11 cellular contexts compared by ENCODE assay signal in the genomic region with DNA sequence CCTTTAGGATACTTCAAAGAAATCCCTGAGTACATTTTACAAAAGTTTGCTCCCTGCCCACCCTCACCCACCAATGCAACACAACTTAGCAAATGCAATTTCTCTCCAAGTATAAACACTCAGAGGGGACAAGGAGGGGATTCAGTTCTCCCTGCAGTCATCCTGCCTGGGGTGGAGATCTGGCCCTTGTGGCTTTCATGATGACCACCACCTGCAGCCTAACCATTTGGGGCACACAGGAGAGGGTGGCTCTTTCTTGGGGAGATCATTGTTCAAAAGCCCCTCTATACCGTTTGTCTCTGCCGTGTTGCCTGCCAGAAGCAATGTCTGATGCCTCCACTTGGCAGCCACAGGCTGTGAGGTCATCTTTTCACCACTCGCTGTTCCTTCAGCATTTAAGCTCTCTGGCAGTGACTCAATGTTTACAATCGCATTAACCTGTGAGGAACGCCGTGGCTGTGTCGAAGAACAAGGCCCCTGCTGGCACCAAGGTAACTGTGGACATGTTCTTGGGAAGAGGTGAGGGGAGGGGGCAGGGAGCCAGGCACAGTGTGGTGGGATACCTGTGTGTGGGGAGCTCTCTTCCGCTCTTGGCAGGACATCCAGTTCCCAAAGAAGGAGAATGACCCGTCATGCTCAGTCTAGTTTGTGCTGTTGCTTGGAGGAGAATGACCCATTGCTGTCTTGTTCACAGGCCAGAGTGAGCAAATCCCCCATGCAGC.
DNase-seq lines count a peak whose midpoint lies in the region; ATAC-seq and TF ChIP-seq lines count a peak whose summit lies in the region.
"Had no signal": no experiment of that assay in that cellular context is flagged by ENCODE, and none has a peak within 500 bp of the region (broad histone marks: within the 10 kb centered on the region; RNA-seq: fewer than 3 reads in every experiment).

No MANE protein-coding gene starts in this region.

- POLR2A ChIA-PET in WTC11 (lab: Charles Lee), result no interaction called here

- H3K9me3 Mint-ChIP-seq in HFFc6 (no peaks in the 10 kb centered on the region), WTC11 (peaks cover 2% of the 10 kb centered on the region; the same call in 1 of the 2 replicates)

- CTCF ChIA-PET in WTC11 (lab: Charles Lee), result interaction anchor here (1.4 kb wide), 1 partner anchor 11 kb away, joined by 3 read pairs; no protein-coding TSS in a partner anchor

- H3K36me3 Mint-ChIP-seq in HFFc6 (ENCODE audit: low read depth), result no peaks in the 10 kb centered on the region
- no peaks in the 10 kb centered on the region for H3K36me3 Mint-ChIP-seq in WTC11

- no peak for ATAC-seq in GM18861 (IDR thresholded peaks at IDR 0.05; ENCODE audit: unreplicated experiment)
- no peak for ATAC-seq in GM19455 (IDR thresholded peaks at IDR 0.05; ENCODE audit: unreplicated experiment)
- ATAC-seq in WTC11, result no peak; the same call in 1 of the 2 replicates

- peak overlapping the region; percentile 68 for H3K27ac ChIP-seq in epithelial cell of prostate
- H3K27ac ChIP-seq: tibial nerve had no signal

- H3K4me1 Mint-ChIP-seq in HFFc6 (ENCODE audit: low read depth), result peaks cover 39% of the 10 kb centered on the region
- H3K4me1 Mint-ChIP-seq in WTC11, result peaks cover 10% of the 10 kb centered on the region

- DNase-seq in HFFc6 (peak; percentile 70), NCI-H774 (lab: John Stamatoyannopoulos, UW) (peak; percentile 69), epithelial cell of prostate (ENCODE audit: low read depth, low spot score) (peak; percentile 87), skeletal muscle cell (ENCODE audit: low read depth) (peak; percentile 86), WTC11 (ENCODE audit: low spot score) (no peak)
- no peak for DNase-seq in effector CD4-positive, alpha-beta T cell
- DNase-seq: activated CD4-positive, alpha-beta T cell treated with anti-CD3 and anti-CD28 coated beads for 1 hour had no signal

- H3K27ac Mint-ChIP-seq in HFFc6 (peak overlapping the region; percentile 74), WTC11 (no peak overlapping the region)

- TF ChIP-seq CTCF in HFFc6 (IDR thresholded peaks at IDR 0.05) (peak; percentile 12; the same call in 1 of the 2 replicates), WTC11 (IDR thresholded peaks at IDR 0.05) (no peak)

- H3K27me3 Mint-ChIP-seq in HFFc6 (ENCODE audit: insufficient read depth) (no peaks in the 10 kb centered on the region), WTC11 (ENCODE audit: low read depth) (no peaks in the 10 kb centered on the region)

- H3K4me3 Mint-ChIP-seq in HFFc6 (peak overlapping the region; percentile 56), WTC11 (no peak overlapping the region)

- no peak overlapping the region for H3K4me3 ChIP-seq in skeletal muscle cell (ENCODE audit: low read depth, low read length)
- H3K4me3 ChIP-seq: skin epidermis, tibial nerve had no signal

TF ChIP-seq in WTC11, 78 proteins besides CTCF, POLR2A, EP300 and RAD21:
- TF ChIP-seq ATF6 (CRISPR knock-in tag; IDR thresholded peaks at IDR 0.05) (no peak), ZNF671 (CRISPR knock-in tag; IDR thresholded peaks at IDR 0.05) (no peak), SP1 (CRISPR knock-in tag; conservative IDR thresholded peaks at IDR 0.05) (no peak), ZBTB21 (CRISPR knock-in tag; IDR thresholded peaks at IDR 0.05; ENCODE audit: borderline replicate concordance) (no peak), ESRRA (CRISPR knock-in tag; IDR thresholded peaks at IDR 0.05; ENCODE audit: borderline replicate concordance) (no peak), ZNF138 (CRISPR knock-in tag; conservative IDR thresholded peaks at IDR 0.05) (no peak), ZNF416 (CRISPR knock-in tag; IDR thresholded peaks at IDR 0.05) (no peak), ETV6 (CRISPR knock-in tag; IDR thresholded peaks at IDR 0.05) (no peak), MYBL2 (CRISPR knock-in tag; IDR thresholded peaks at IDR 0.05) (no peak), ZNF263 (CRISPR knock-in tag; IDR thresholded peaks at IDR 0.05; ENCODE audit: low read depth) (no peak), E2F4 (CRISPR knock-in tag; IDR thresholded peaks at IDR 0.05; ENCODE audit: borderline replicate concordance, low read depth) (no peak), ZNF121 (CRISPR knock-in tag; IDR thresholded peaks at IDR 0.05) (no peak), ZNF281 (CRISPR knock-in tag; IDR thresholded peaks at IDR 0.05) (no peak), RORB (CRISPR knock-in tag; IDR thresholded peaks at IDR 0.05) (no peak)
- TF ChIP-seq, protein P1, sequence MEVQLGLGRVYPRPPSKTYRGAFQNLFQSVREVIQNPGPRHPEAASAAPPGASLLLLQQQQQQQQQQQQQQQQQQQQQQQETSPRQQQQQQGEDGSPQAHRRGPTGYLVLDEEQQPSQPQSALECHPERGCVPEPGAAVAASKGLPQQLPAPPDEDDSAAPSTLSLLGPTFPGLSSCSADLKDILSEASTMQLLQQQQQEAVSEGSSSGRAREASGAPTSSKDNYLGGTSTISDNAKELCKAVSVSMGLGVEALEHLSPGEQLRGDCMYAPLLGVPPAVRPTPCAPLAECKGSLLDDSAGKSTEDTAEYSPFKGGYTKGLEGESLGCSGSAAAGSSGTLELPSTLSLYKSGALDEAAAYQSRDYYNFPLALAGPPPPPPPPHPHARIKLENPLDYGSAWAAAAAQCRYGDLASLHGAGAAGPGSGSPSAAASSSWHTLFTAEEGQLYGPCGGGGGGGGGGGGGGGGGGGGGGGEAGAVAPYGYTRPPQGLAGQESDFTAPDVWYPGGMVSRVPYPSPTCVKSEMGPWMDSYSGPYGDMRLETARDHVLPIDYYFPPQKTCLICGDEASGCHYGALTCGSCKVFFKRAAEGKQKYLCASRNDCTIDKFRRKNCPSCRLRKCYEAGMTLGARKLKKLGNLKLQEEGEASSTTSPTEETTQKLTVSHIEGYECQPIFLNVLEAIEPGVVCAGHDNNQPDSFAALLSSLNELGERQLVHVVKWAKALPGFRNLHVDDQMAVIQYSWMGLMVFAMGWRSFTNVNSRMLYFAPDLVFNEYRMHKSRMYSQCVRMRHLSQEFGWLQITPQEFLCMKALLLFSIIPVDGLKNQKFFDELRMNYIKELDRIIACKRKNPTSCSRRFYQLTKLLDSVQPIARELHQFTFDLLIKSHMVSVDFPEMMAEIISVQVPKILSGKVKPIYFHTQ (CRISPR knock-in tag; IDR thresholded peaks at IDR 0.05), result no peak
- TF ChIP-seq, protein P2, sequence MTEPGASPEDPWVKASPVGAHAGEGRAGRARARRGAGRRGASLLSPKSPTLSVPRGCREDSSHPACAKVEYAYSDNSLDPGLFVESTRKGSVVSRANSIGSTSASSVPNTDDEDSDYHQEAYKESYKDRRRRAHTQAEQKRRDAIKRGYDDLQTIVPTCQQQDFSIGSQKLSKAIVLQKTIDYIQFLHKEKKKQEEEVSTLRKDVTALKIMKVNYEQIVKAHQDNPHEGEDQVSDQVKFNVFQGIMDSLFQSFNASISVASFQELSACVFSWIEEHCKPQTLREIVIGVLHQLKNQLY (CRISPR knock-in tag; IDR thresholded peaks at IDR 0.05), result no peak
- TF ChIP-seq, protein P3, sequence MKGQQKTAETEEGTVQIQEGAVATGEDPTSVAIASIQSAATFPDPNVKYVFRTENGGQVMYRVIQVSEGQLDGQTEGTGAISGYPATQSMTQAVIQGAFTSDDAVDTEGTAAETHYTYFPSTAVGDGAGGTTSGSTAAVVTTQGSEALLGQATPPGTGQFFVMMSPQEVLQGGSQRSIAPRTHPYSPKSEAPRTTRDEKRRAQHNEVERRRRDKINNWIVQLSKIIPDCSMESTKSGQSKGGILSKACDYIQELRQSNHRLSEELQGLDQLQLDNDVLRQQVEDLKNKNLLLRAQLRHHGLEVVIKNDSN (CRISPR knock-in tag; IDR thresholded peaks at IDR 0.05), result no peak

Comparison
In these comparisons a context has a peak if more than half of its experiments do, and no peak if none do; other contexts are left out.
1. DNase-seq: peak in HFFc6 (single experiment), NCI-H774 (single experiment), epithelial cell of prostate (single experiment) and skeletal muscle cell (single experiment); none in effector CD4-positive, alpha-beta T cell (single experiment) and WTC11 (single experiment).